ENCODE assay signal across 24 cellular contexts in the genomic region with DNA sequence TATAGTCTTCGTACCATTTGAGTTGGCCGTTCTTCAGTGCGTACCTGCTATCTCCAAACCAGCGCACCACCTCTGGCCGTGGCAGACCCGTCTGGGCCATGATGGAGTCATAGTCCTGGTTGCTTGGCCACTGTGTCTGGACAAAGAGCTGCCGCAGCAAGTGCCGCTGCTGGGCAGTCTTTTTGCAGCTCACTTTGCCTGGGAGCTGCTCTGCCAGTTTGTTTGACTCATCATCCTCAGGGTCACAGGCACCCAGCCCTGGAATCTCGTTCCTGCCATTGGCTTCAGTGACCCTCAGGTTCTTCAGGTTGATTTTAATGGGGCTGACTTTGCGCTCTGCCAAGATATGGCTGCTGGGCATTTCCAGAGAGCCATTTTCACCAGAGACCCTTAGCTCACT.
"Had no signal": no experiment of that assay in that cellular context is flagged by ENCODE, and none has a peak within 500 bp of the region (broad histone marks: within the 10 kb centered on the region; RNA-seq: fewer than 3 reads in every experiment).

No MANE protein-coding gene starts in this region.

- H3K9me3 ChIP-seq: neutrophil, right lobe of liver, thyroid gland had no signal

- H3K27ac Mint-ChIP-seq: endodermal cell; natural killer cell; progenitor cell of endocrine pancreas; stimulated activated naive CD8-positive, alpha-beta T cell treated with anti-CD3 and anti-CD28 coated beads, Interleukin-15, Interleukin-2, amounts not matched to agents 100 ng/mL and 50 ng/mL, for 24 hours; type B pancreatic cell had no signal

- DNase-seq: cerebellar nuclear complex; effector CD8-positive, alpha-beta T cell; endodermal cell; foreskin keratinocyte; hypothalamus; immature natural killer cell; islet precursor cell; kidney glomerular epithelial cell; left ventricle myocardium superior; lower lobe of right lung; natural killer cell; right lobe of liver; small intestine; stimulated activated CD4-positive, alpha-beta T cell treated with anti-CD3 and anti-CD28 coated beads, Interleukin-15, amount 100 ng/mL, for 24 hours; stimulated activated CD4-positive, alpha-beta T cell treated with anti-CD3 and anti-CD28 coated beads, Interleukin-2, amount 100 ng/mL, for 48 hours; stimulated activated naive B cell treated with anti-CD40 and anti-IgM and Interleukin-4, amounts not matched to agents 10 μg/mL and 1 μg/mL and 100 μg/mL, for 72 hours; thyroid gland had no signal

- ATAC-seq: foreskin keratinocyte; left ventricle myocardium superior; lower lobe of right lung; natural killer cell; stimulated activated naive B cell treated with anti-CD40 and anti-IgM and Interleukin-4, amounts not matched to agents 10 μg/mL and 1 μg/mL and 100 μg/mL, for 72 hours had no signal

- H3K27ac ChIP-seq: esophagus muscularis mucosa, foreskin keratinocyte, lower lobe of right lung, neutrophil, parathyroid adenoma, right lobe of liver, suprapubic skin, thyroid gland had no signal

- H3K4me3 ChIP-seq: esophagus muscularis mucosa, lower lobe of right lung, right lobe of liver, suprapubic skin, thyroid gland had no signal

- H3K4me1 ChIP-seq: foreskin keratinocyte, lower lobe of right lung, parathyroid adenoma, right lobe of liver, suprapubic skin, thyroid gland had no signal

- H3K27me3 Mint-ChIP-seq: progenitor cell of endocrine pancreas; stimulated activated naive B cell treated with anti-CD40 and anti-IgM and Interleukin-4, amounts not matched to agents 10 μg/mL and 1 μg/mL and 100 μg/mL, for 72 hours; stimulated activated naive CD8-positive, alpha-beta T cell treated with anti-CD3 and anti-CD28 coated beads, Interleukin-15, Interleukin-2, amounts not matched to agents 100 ng/mL and 50 ng/mL, for 24 hours; type B pancreatic cell had no signal

- H3K27me3 ChIP-seq: esophagus muscularis mucosa, foreskin keratinocyte, neutrophil, right lobe of liver, suprapubic skin, thyroid gland had no signal

- H3K4me1 Mint-ChIP-seq: immature natural killer cell had no signal

- H2AFZ ChIP-seq: parathyroid adenoma had no signal

- H3K36me3 ChIP-seq: neutrophil had no signal

- H3K4me3 Mint-ChIP-seq: endodermal cell; immature natural killer cell; natural killer cell; stimulated activated naive B cell treated with anti-CD40 and anti-IgM and Interleukin-4, amounts not matched to agents 10 μg/mL and 1 μg/mL and 100 μg/mL, for 72 hours; stimulated activated naive CD8-positive, alpha-beta T cell treated with anti-CD3 and anti-CD28 coated beads, Interleukin-15, Interleukin-2, amounts not matched to agents 100 ng/mL and 50 ng/mL, for 24 hours; type B pancreatic cell had no signal

- H3K9ac ChIP-seq: parathyroid adenoma had no signal
